25 cellular contexts compared by ENCODE assay signal in the genomic region with DNA sequence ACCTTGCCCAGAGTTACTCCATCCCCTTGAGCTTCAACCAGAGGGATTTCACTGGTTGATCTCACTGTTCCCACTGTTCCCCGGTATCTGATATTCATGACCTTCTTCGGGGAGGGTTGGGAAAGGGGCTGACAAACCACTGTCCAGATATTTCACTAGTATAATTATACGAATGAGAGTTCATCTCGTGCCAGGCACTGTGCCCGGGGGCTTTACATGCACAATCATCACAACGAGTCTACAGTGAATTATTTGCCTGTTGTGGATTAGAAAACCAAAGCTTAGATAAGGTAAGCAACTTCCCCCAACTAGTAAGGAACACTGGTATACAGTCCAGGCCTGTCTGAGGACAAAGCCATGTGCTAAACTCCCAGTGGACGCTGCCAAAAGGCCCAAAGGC. TPM values are rescaled to one million over a fixed set of nuclear protein-coding genes. Genes with fewer than 3 reads are reported as not detected.
DNase-seq lines count a peak whose midpoint lies in the region; ATAC-seq and TF ChIP-seq lines count a peak whose summit lies in the region.
"Had no signal": no experiment of that assay in that cellular context is flagged by ENCODE, and none has a peak within 500 bp of the region (broad histone marks: within the 10 kb centered on the region; RNA-seq: fewer than 3 reads in every experiment).

No MANE protein-coding gene starts in this region.

- no peak overlapping the region for H2AFZ ChIP-seq in PC-9

- BruUV-seq in PC-9 (replicated peaks; lab: Mats Ljungman, UMichigan) = no TSS peak

- no peak overlapping the region for H3K4me2 ChIP-seq in PC-9

- H3K27ac ChIP-seq in esophagus squamous epithelium = peak overlapping the region; percentile 36 to 85 (median 75)
- H3K27ac ChIP-seq in gastrocnemius medialis = peak overlapping the region; percentile 20 to 67 (median 56)
- no peak overlapping the region for H3K27ac ChIP-seq in PC-9
- H3K27ac ChIP-seq: cardiac muscle cell, foreskin keratinocyte had no signal

- in situ Hi-C loops in gastrocnemius medialis (cut with MboI; ENCODE audit: low sequenced_read_pairs in 4 of 4) = no loop called here

- peak; percentile 46 for DNase-seq in H4 (ENCODE audit: low spot score)
- peak; percentile 78 for DNase-seq in RPMI7951 (ENCODE audit: low read depth)
- DNase-seq in esophagus squamous epithelium (lab: John Stamatoyannopoulos, UW) = no peak
- DNase-seq in gastrocnemius medialis = no peak
- no peak for DNase-seq in SHP77 treated with DMSO at 0.1 percent for 48 hours (lab: John Stamatoyannopoulos, UW)
- no peak for DNase-seq in PC-9
- DNase-seq: activated CD4-positive, alpha-beta memory T cell treated with anti-CD3 and anti-CD28 coated beads for 36 hours; activated T-cell treated with anti-CD3 and anti-CD28 coated beads for 4 hours; COR-L47; DND-41; kidney glomerular epithelial cell; midbrain; NCI-H1436 treated with DMSO at 0.1 percent for 48 hours; NCI-H526; nephron progenitor cell; stimulated activated CD4-positive, alpha-beta T cell treated with anti-CD3 and anti-CD28 coated beads, Interleukin-4, amount 100 ng/mL, for 1 hour; T-helper 2 cell; trophoblast cell had no signal

- H3K4me1 ChIP-seq in esophagus squamous epithelium = peaks cover 25 to 87% (median 35%) of the 10 kb centered on the region in 3 donors
- peaks cover 36 to 50% of the 10 kb centered on the region in 2 donors for H3K4me1 ChIP-seq in gastrocnemius medialis
- peaks cover 30% of the 10 kb centered on the region for H3K4me1 ChIP-seq in PC-9 (replicated peaks; ENCODE audit: insufficient read depth)
- H3K4me1 ChIP-seq: adrenal gland had no signal

- H3K9me3 ChIP-seq in esophagus squamous epithelium (no peaks in the 10 kb centered on the region), gastrocnemius medialis (no peaks in the 10 kb centered on the region), PC-9 (ENCODE audit: insufficient read depth, low read depth) (no peaks in the 10 kb centered on the region)
- H3K9me3 ChIP-seq: adrenal gland, SJSA1 had no signal

- POLR2A ChIA-PET in PC-9 (lab: Charles Lee; ENCODE audit: unreplicated experiment) = no interaction called here

- ATAC-seq in gastrocnemius medialis = peak in 1 of 2 donors; percentile 38
- ATAC-seq in HG03280 (IDR thresholded peaks at IDR 0.05; ENCODE audit: unreplicated experiment) = no peak
- no peak for ATAC-seq in HG02885 (IDR thresholded peaks at IDR 0.05; ENCODE audit: poor library complexity, unreplicated experiment)

- intact Hi-C loops in esophagus squamous epithelium (cut with DNase I) (no loop called here), gastrocnemius medialis (cut with DNase I; ENCODE audit: low total_unique reads) (no loop called here), PC-9 (cut with micrococcal nuclease; ENCODE audit: unreplicated experiment) (loop anchor here (10.0 kb wide), 1 partner anchor 281 kb away; the partner anchor contains the start of gene TOPBP1)

- no peaks in the 10 kb centered on the region for H3K79me2 ChIP-seq in PC-9 (ENCODE audit: low read depth)

- H3K36me3 ChIP-seq in esophagus squamous epithelium (no peaks in the 10 kb centered on the region), gastrocnemius medialis (no peaks in the 10 kb centered on the region), PC-9 (ENCODE audit: low read depth) (no peaks in the 10 kb centered on the region)
- H3K36me3 ChIP-seq: adrenal gland, cardiac muscle cell, SJSA1 had no signal

- no peak for TF ChIP-seq POLR2A in esophagus squamous epithelium (IDR thresholded peaks at IDR 0.05)
- TF ChIP-seq POLR2A in gastrocnemius medialis (IDR thresholded peaks at IDR 0.05) = no peak

- 48 to 64% methylated on average over 5 to 7 of the region's 7 CpGs for WGBS in esophagus squamous epithelium, 2 donors

- H3K9me2 ChIP-seq in PC-9 (ENCODE audit: insufficient read depth) = no peaks in the 10 kb centered on the region

- peaks cover 31% of the 10 kb centered on the region for H4K20me1 ChIP-seq in PC-9 (ENCODE audit: insufficient read depth)

- no peak for TF ChIP-seq CTCF in esophagus squamous epithelium (IDR thresholded peaks at IDR 0.05)
- no peak for TF ChIP-seq CTCF in gastrocnemius medialis (IDR thresholded peaks at IDR 0.05 in 4 of 5, conservative IDR thresholded peaks at IDR 0.05 in 1 of 5)
- no peak for TF ChIP-seq CTCF in PC-9 (conservative IDR thresholded peaks at IDR 0.05)

- H3K27me3 ChIP-seq in esophagus squamous epithelium (no peaks in the 10 kb centered on the region), gastrocnemius medialis (no peaks in the 10 kb centered on the region), PC-9 (ENCODE audit: insufficient read depth, low read depth) (peaks cover 63% of the 10 kb centered on the region)
- H3K27me3 ChIP-seq: adrenal gland, cardiac muscle cell, dorsolateral prefrontal cortex, SJSA1 had no signal

- peaks cover 23% of the 10 kb centered on the region for H3F3A ChIP-seq in PC-9 (ENCODE audit: insufficient read depth, low read depth)

- CTCF ChIA-PET in PC-9 (lab: Charles Lee) = no interaction called here

- no peak overlapping the region for H3K4me3 ChIP-seq in esophagus squamous epithelium
- no peak overlapping the region for H3K4me3 ChIP-seq in gastrocnemius medialis
- H3K4me3 ChIP-seq in PC-9 = no peak overlapping the region
- H3K4me3 ChIP-seq: adrenal gland, cardiac muscle cell, dorsolateral prefrontal cortex, SJSA1 had no signal

RNA-seq across cellular contexts. Expression of gene RAB6B, which starts 50.0 kb away (rescaled TPM):
- total RNA-seq in H4 (2014; rRNA removed; shearing (Covaris generic)) = 1.1 and 1.5 TPM in 2 replicates
- total RNA-seq in RPMI7951 (2014; rRNA removed; shearing (Covaris generic)) = 0.12 and 0.29 TPM in 2 replicates
- total RNA-seq in esophagus squamous epithelium (1 to 10 TPM in 2 of 4 donors, under 1 TPM in 2; 0.09 to 1.7 (median 0.68) TPM), gastrocnemius medialis (1 to 10 TPM in 1 of 4 donors, under 1 TPM in 3; 0.31 to 1.1 (median 0.72) TPM), PC-9 (2021) (0.40 and 0.52 TPM in 2 replicates)

Comparison
In these comparisons a context has a peak if more than half of its experiments do, and no peak if none do; other contexts are left out.
1. DNase-seq: peak in H4 (single experiment) and RPMI7951 (single experiment); none in esophagus squamous epithelium (single experiment), gastrocnemius medialis (0 of 2), SHP77 treated with DMSO at 0.1 percent for 48 hours (single experiment) and PC-9 (0 of 2).